1 cellular context compared by ENCODE assay signal in genomic region chr5:150112211-150113046, GRCh38.
TF ChIP-seq lines count a peak whose summit lies in the region.

No MANE protein-coding gene starts in this region.

TF ChIP-seq in IMR-90, 13 proteins besides CTCF, POLR2A, EP300 and RAD21:
- TF ChIP-seq USF2 (IDR thresholded peaks at IDR 0.05; ENCODE audit: low read depth, low read length) (no peak; the same call in 1 of the 2 replicates), MAZ (IDR thresholded peaks at IDR 0.05; ENCODE audit: borderline replicate concordance, low read depth, low read length) (peak; percentile 27; the same call in 1 of the 2 replicates), CEBPB (IDR thresholded peaks at IDR 0.05; ENCODE audit: low read depth, low read length) (0 out of 2 replicates have a peak, but pooled peaks have one; percentile 52), FOS (IDR thresholded peaks at IDR 0.05; ENCODE audit: low read depth, low read length) (peak; percentile 83), SMC3 (IDR thresholded peaks at IDR 0.05; ENCODE audit: low read depth, low read length) (peak; percentile 20), MAFK (IDR thresholded peaks at IDR 0.05; ENCODE audit: low read depth, low read length) (no peak)
